In the genomic region with DNA sequence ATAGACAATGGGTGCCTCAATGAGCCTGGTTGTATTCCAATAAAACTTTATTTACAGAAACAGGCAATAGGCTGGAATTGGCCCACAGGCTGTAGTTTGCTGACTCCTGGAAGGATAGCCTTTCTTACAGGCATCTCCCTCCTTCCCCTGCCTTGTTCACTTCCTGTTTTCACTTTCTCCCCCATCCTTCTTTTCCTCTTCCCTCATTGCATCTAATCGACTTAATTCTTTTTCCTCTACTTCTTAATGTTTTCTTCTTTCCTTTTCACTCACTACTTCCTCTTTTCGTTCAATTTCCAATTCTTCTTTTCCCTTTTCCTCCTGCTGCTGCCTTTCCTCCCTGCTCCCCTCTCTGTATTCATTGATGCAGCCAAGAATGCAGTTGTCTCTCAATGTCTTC, we compare ENCODE assay signal across 30 cellular contexts.
"Had no signal": no experiment of that assay in that cellular context is flagged by ENCODE, and none has a peak within 500 bp of the region (broad histone marks: within the 10 kb centered on the region; RNA-seq: fewer than 3 reads in every experiment).

No MANE protein-coding gene starts in this region.

- H3K36me3 Mint-ChIP-seq: naive thymus-derived CD8-positive, alpha-beta T cell had no signal

- H3K36me3 ChIP-seq: colonic mucosa, esophagus muscularis mucosa, heart right ventricle, lower lobe of right lung, prostate gland, right atrium auricular region, suprapubic skin, transverse colon, upper lobe of right lung, uterus had no signal

- H3K9me3 Mint-ChIP-seq: nephron progenitor cell; stimulated activated naive CD8-positive, alpha-beta T cell treated with anti-CD3 and anti-CD28 coated beads, Interleukin-15, amount 100 ng/mL, for 72 hours had no signal

- FAIRE-seq: endothelial cell of umbilical vein, islet of Langerhans had no signal

- H3K27ac ChIP-seq: colonic mucosa, esophagus muscularis mucosa, heart right ventricle, lower lobe of right lung, parathyroid adenoma, prostate gland, right atrium auricular region, suprapubic skin, transverse colon, upper lobe of right lung, uterus had no signal

- H3K27me3 Mint-ChIP-seq: dendritic cell treated with granulocyte-macrophage colony-stimulating factor and Interleukin-4, amounts not matched to agents 40 ng/mL and 50 ng/mL, for 4 days; stimulated activated naive CD8-positive, alpha-beta T cell treated with anti-CD3 and anti-CD28 coated beads, Interleukin-15, amount 100 ng/mL, for 72 hours had no signal

- H3K4me2 ChIP-seq: smooth muscle cell had no signal

- H3K27ac Mint-ChIP-seq: dendritic cell treated with granulocyte-macrophage colony-stimulating factor and Interleukin-4, amounts not matched to agents 40 ng/mL and 50 ng/mL, for 4 days; naive thymus-derived CD8-positive, alpha-beta T cell; nephron progenitor cell; stimulated activated naive CD8-positive, alpha-beta T cell treated with anti-CD3 and anti-CD28 coated beads, Interleukin-15, amount 100 ng/mL, for 72 hours had no signal

- H3K4me1 Mint-ChIP-seq: naive thymus-derived CD8-positive, alpha-beta T cell; stimulated activated naive CD8-positive, alpha-beta T cell treated with anti-CD3 and anti-CD28 coated beads, Interleukin-15, amount 100 ng/mL, for 72 hours had no signal

- H3K4me3 ChIP-seq: colonic mucosa, esophagus muscularis mucosa, heart right ventricle, lower lobe of right lung, prostate gland, right atrium auricular region, smooth muscle cell, suprapubic skin, transverse colon, upper lobe of right lung, uterus had no signal

- H3K27me3 ChIP-seq: colonic mucosa, esophagus muscularis mucosa, heart right ventricle, right atrium auricular region, suprapubic skin, transverse colon, upper lobe of right lung, uterus had no signal

- DNase-seq: colonic mucosa; effector memory CD4-positive, alpha-beta T cell; foreskin melanocyte; glutamatergic neuron; heart right ventricle; hippocampal formation; left cardiac atrium; left ventricle myocardium superior; lower lobe of right lung; naive thymus-derived CD8-positive, alpha-beta T cell; nephron progenitor cell; stimulated activated CD4-positive, alpha-beta T cell treated with anti-CD3 and anti-CD28 coated beads, Interleukin-12 subunit alpha, Interleukin-12 subunit beta, amount 100 ng/mL, for 4 hours; stimulated activated CD4-positive, alpha-beta T cell treated with anti-CD3 and anti-CD28 coated beads, Interleukin-1b, Interleukin-23, amount 100 ng/mL, for 48 hours; stimulated activated CD4-positive, alpha-beta T cell treated with anti-CD3 and anti-CD28 coated beads, Interleukin-4, amount 100 ng/mL, for 1 hour; stimulated activated CD8-positive, alpha-beta memory T cell treated with anti-CD3 and anti-CD28 coated beads, Interleukin-4, amount 100 ng/mL, for 48 hours; stimulated activated naive CD4-positive, alpha-beta T cell; stimulated activated naive CD8-positive, alpha-beta T cell treated with anti-CD3 and anti-CD28 coated beads, Interleukin-15, amount 100 ng/mL, for 72 hours; transverse colon; upper lobe of right lung; uterus had no signal

- H2AFZ ChIP-seq: parathyroid adenoma had no signal

- H3K79me2 ChIP-seq: parathyroid adenoma had no signal

- H3K4me3 Mint-ChIP-seq: dendritic cell treated with granulocyte-macrophage colony-stimulating factor and Interleukin-4, amounts not matched to agents 40 ng/mL and 50 ng/mL, for 4 days; naive thymus-derived CD8-positive, alpha-beta T cell; nephron progenitor cell; stimulated activated naive CD8-positive, alpha-beta T cell treated with anti-CD3 and anti-CD28 coated beads, Interleukin-15, amount 100 ng/mL, for 72 hours had no signal

- ATAC-seq: heart right ventricle; left cardiac atrium; left ventricle myocardium superior; lower lobe of right lung; naive thymus-derived CD8-positive, alpha-beta T cell; sciatic nerve; stimulated activated naive CD8-positive, alpha-beta T cell treated with anti-CD3 and anti-CD28 coated beads, Interleukin-15, amount 100 ng/mL, for 72 hours; upper lobe of right lung had no signal

- H3K9ac ChIP-seq: parathyroid adenoma had no signal

- H3K4me1 ChIP-seq: colonic mucosa, esophagus muscularis mucosa, heart right ventricle, lower lobe of right lung, parathyroid adenoma, prostate gland, right atrium auricular region, transverse colon, upper lobe of right lung, uterus had no signal

- H3K9me3 ChIP-seq: colonic mucosa, esophagus muscularis mucosa, heart right ventricle, lower lobe of right lung, prostate gland, right atrium auricular region, suprapubic skin, transverse colon, upper lobe of right lung, uterus had no signal
